In genomic region chr13:44989071-44989889, GRCh38 we compare ENCODE assay signal across 1 cellular context.
A peak's percentile ranks its signal among the peaks of the same experiment; 100 is the strongest.
TF ChIP-seq lines count a peak whose summit lies in the region.

Gene GPALPP1 (plus strand): TSS chr13:44989538. CDS start chr13:44989655, 117 bp downstream.
Gene NUFIP1 (minus strand): TSS chr13:44989471. CDS start chr13:44989436, 35 bp downstream.

TF ChIP-seq in HEK293, 187 proteins besides CTCF, POLR2A, EP300 and RAD21 (continued from another document and continues in another):
- TF ChIP-seq PRDM10 (tag by site-specific recombination; IDR thresholded peaks at IDR 0.05) = 0 out of 2 replicates have a peak, but pooled peaks have one; percentile 26
- TF ChIP-seq ZNF341 (tag by site-specific recombination; IDR thresholded peaks at IDR 0.05; ENCODE audit: low read depth) = 0 out of 2 replicates have a peak, but pooled peaks have one; percentile 51
- peak; percentile 62; the same call in 1 of the 2 replicates for TF ChIP-seq ZFP69B (tag by site-specific recombination; IDR thresholded peaks at IDR 0.05)
- TF ChIP-seq GLIS1 (tag by site-specific recombination; IDR thresholded peaks at IDR 0.05) = peak; percentile 39; the same call in 1 of the 2 replicates
- TF ChIP-seq FEZF1 (tag by site-specific recombination; IDR thresholded peaks at IDR 0.05) = no peak; the same call in 1 of the 2 replicates
- TF ChIP-seq ZNF248 (tag by site-specific recombination; IDR thresholded peaks at IDR 0.05) = no peak
- TF ChIP-seq ZNF830 (tag by site-specific recombination; IDR thresholded peaks at IDR 0.05; ENCODE audit: low read depth) = no peak
- TF ChIP-seq ZNF24 (tag by site-specific recombination; IDR thresholded peaks at IDR 0.05) = peak; percentile 63
- no peak for TF ChIP-seq ZSCAN23 (tag by site-specific recombination; IDR thresholded peaks at IDR 0.05)
- peak; percentile 63; the same call in 1 of the 2 replicates for TF ChIP-seq ZNF423 (tag by site-specific recombination; IDR thresholded peaks at IDR 0.05)
- TF ChIP-seq ZNF174 (tag by site-specific recombination; IDR thresholded peaks at IDR 0.05) = no peak
- peak; percentile 2; the same call in 1 of the 2 replicates for TF ChIP-seq ZNF146 (tag by site-specific recombination; IDR thresholded peaks at IDR 0.05)
- TF ChIP-seq ZNF639 (tag by site-specific recombination; IDR thresholded peaks at IDR 0.05) = peak; percentile 70; the same call in 1 of the 2 replicates
- TF ChIP-seq ZBTB26 (tag by site-specific recombination; optimal IDR thresholded peaks at IDR 0.05) = peak; percentile 63
- TF ChIP-seq ZNF560 (tag by site-specific recombination; IDR thresholded peaks at IDR 0.05; ENCODE audit: borderline replicate concordance) = no peak
- no peak for TF ChIP-seq ZNF510 (tag by site-specific recombination; IDR thresholded peaks at IDR 0.05; ENCODE audit: insufficient replicate concordance)
- peak; percentile 100 for TF ChIP-seq ZNF600 (tag by site-specific recombination; IDR thresholded peaks at IDR 0.05)
- TF ChIP-seq ZBTB17 (tag by site-specific recombination; IDR thresholded peaks at IDR 0.05) = peak; percentile 93
- TF ChIP-seq SP2 (tag by site-specific recombination; IDR thresholded peaks at IDR 0.05) = peak; percentile 83
- TF ChIP-seq YY1 (tag by site-specific recombination; IDR thresholded peaks at IDR 0.05) = peak; percentile 86
- TF ChIP-seq ZNF362 (tag by site-specific recombination; IDR thresholded peaks at IDR 0.05) = no peak
- no peak for TF ChIP-seq IKZF3 (tag by site-specific recombination; IDR thresholded peaks at IDR 0.05)
- TF ChIP-seq ZNF473 (tag by site-specific recombination; IDR thresholded peaks at IDR 0.05) = no peak
- TF ChIP-seq ZXDB (tag by site-specific recombination; IDR thresholded peaks at IDR 0.05) = peak; percentile 62
- TF ChIP-seq ZFP41 (tag by site-specific recombination; IDR thresholded peaks at IDR 0.05; ENCODE audit: borderline replicate concordance) = no peak
- peak; percentile 96 for TF ChIP-seq ZNF629 (tag by site-specific recombination; IDR thresholded peaks at IDR 0.05)
- TF ChIP-seq PRDM1 (tag by site-specific recombination; IDR thresholded peaks at IDR 0.05) = no peak
- 0 out of 2 replicates have a peak, but pooled peaks have one; percentile 27 for TF ChIP-seq KLF1 (tag by site-specific recombination; IDR thresholded peaks at IDR 0.05)
- no peak for TF ChIP-seq TRIM28 (IDR thresholded peaks at IDR 0.05; ENCODE audit: borderline replicate concordance, low read length)
- TF ChIP-seq ZEB2 (tag by site-specific recombination; IDR thresholded peaks at IDR 0.05) = peak; percentile 65
- no peak; the same call in 1 of the 2 replicates for TF ChIP-seq ZBTB11 (tag by site-specific recombination; conservative IDR thresholded peaks at IDR 0.05; ENCODE audit: low read depth)
- 0 out of 2 replicates have a peak, but pooled peaks have one; percentile 58 for TF ChIP-seq ZNF518A (tag by site-specific recombination; conservative IDR thresholded peaks at IDR 0.05; ENCODE audit: low read depth)
- no peak for TF ChIP-seq TSHZ1 (tag by site-specific recombination; IDR thresholded peaks at IDR 0.05; ENCODE audit: borderline replicate concordance)
- peak; percentile 89 for TF ChIP-seq ZBTB8A (tag by site-specific recombination; IDR thresholded peaks at IDR 0.05)
- TF ChIP-seq ZNF350 (tag by site-specific recombination; IDR thresholded peaks at IDR 0.05) = no peak
- TF ChIP-seq ZNF366 (tag by site-specific recombination; conservative IDR thresholded peaks at IDR 0.05) = peak; percentile 27; the same call in 1 of the 2 replicates
- TF ChIP-seq KLF7 (tag by site-specific recombination; IDR thresholded peaks at IDR 0.05; ENCODE audit: borderline replicate concordance) = 0 out of 2 replicates have a peak, but pooled peaks have one; percentile 25
- TF ChIP-seq ATF2 (tag by site-specific recombination; IDR thresholded peaks at IDR 0.05; ENCODE audit: low read depth) = peak; percentile 88
